ENCODE assay signal across 15 cellular contexts in the genomic region with DNA sequence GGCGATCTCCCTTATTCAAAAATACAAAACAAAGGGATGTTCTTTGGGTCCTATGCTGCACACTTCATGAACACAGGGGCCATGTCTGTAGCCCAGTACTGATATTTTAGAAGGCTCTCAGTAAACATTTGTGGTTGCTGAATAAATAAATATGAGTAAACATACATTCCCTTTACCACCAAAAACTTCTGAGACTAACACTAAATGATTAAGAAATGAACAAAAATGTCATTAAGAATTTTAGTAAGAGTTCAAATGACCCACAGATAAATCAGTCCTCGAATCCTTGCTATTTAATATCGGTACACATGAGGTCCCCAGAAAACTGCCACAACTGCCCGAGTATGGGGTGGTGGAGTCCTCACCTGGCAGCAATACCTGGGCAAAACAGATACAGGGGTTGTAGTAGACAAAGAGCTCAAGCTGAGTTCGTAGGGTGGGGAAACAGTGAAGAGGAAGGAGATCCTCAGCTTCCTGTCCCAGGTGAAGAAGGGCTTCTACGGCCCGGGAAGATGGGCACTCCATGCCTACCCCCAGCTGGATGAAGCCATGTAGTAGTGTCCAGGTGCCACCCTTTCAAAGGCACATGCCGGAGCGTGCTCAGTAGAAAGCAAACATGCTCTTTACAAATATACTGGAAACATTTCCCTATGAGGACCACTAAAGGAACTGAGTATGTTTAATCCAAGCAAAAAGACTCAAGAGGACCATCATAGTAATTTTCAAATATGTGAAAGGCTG.
DNase-seq lines count a peak whose midpoint lies in the region; ATAC-seq and TF ChIP-seq lines count a peak whose summit lies in the region.
"Had no signal": no experiment of that assay in that cellular context is flagged by ENCODE, and none has a peak within 500 bp of the region (broad histone marks: within the 10 kb centered on the region; RNA-seq: fewer than 3 reads in every experiment).

No MANE protein-coding gene starts in this region.

- TF ChIP-seq POLR2A in HCT116 (IDR thresholded peaks at IDR 0.05; ENCODE audit: borderline replicate concordance, extremely low read depth, insufficient read depth, insufficient read length) = no peak

- H3K4me1 ChIP-seq in HCT116 (ENCODE audit: control insufficient read depth in 1 of 2, insufficient read depth in 2 of 2, low read length in 2 of 2) (peaks cover 58 to 88% of the 10 kb centered on the region in 2 experiments), neural progenitor cell (no peaks in the 10 kb centered on the region)

- no peak for TF ChIP-seq RAD21 in HCT116 (IDR thresholded peaks at IDR 0.05; ENCODE audit: low read depth)

- peak; percentile 68 for ATAC-seq in HCT116
- ATAC-seq in left lobe of liver = peak; percentile 25
- ATAC-seq in GM21786 (IDR thresholded peaks at IDR 0.05; ENCODE audit: unreplicated experiment) = no peak

- H3K27ac Mint-ChIP-seq in neural progenitor cell = no peak overlapping the region
- H3K27ac Mint-ChIP-seq: B cell; CD4-positive, alpha-beta T cell; H9; IgD-negative memory B cell had no signal

- H2AFZ ChIP-seq in HCT116 (ENCODE audit: low read depth, low read length, poor library complexity, severe bottlenecking) (no peak overlapping the region), neural progenitor cell (replicated peaks) (peak overlapping the region; percentile 30)

- H3K9me3 ChIP-seq in HCT116 (ENCODE audit: control insufficient read depth in 1 of 2, insufficient read depth in 1 of 2, low read depth in 1 of 2, low read length in 2 of 2) = no peaks in the 10 kb centered on the region
- no peaks in the 10 kb centered on the region for H3K9me3 ChIP-seq in neural progenitor cell (ENCODE audit: low read depth)

- CTCF ChIA-PET in HCT116 (lab: Charles Lee) = no interaction called here

- no peaks in the 10 kb centered on the region for H3K9me2 ChIP-seq in HCT116 (ENCODE audit: insufficient read depth)

- H3K79me2 ChIP-seq in HCT116 (ENCODE audit: insufficient read depth, low read length) (no peaks in the 10 kb centered on the region), neural progenitor cell (ENCODE audit: low read depth) (no peaks in the 10 kb centered on the region)

- H3K36me3 ChIP-seq in HCT116 (ENCODE audit: control insufficient read depth in 1 of 2, insufficient read depth in 2 of 2, low read length in 2 of 2) (no peaks in the 10 kb centered on the region), neural progenitor cell (no peaks in the 10 kb centered on the region)

- DNase-seq in DMS53 (lab: John Stamatoyannopoulos, UW) (peak; percentile 62), HCT116 (ENCODE audit: low read depth, low spot score) (no peak), left lobe of liver (ENCODE audit: low spot score) (no peak), neural progenitor cell (ENCODE audit: low spot score) (no peak), mesenteric fat pad (ENCODE audit: low spot score) (no peak), EL (no peak)
- DNase-seq: CD4-positive, alpha-beta T cell; DND-41; GF-D8; GOT3; H9; KG1 had no signal

- TF ChIP-seq CTCF in HCT116 (IDR thresholded peaks at IDR 0.05 in 2 of 3, conservative IDR thresholded peaks at IDR 0.05 in 1 of 3; ENCODE audit: borderline replicate concordance in 1 of 3, insufficient read depth in 1 of 3, low read depth in 2 of 3, low read length in 2 of 3) = no peak
- TF ChIP-seq CTCF in neural progenitor cell (IDR thresholded peaks at IDR 0.05) = no peak

- no peaks in the 10 kb centered on the region for H3K9me3 Mint-ChIP-seq in neural progenitor cell
- H3K9me3 Mint-ChIP-seq: CD4-positive, alpha-beta T cell; H9; IgD-negative memory B cell had no signal

- intact Hi-C loops in HCT116 (cut with micrococcal nuclease) = no loop called here

- no peaks in the 10 kb centered on the region for H3F3A ChIP-seq in neural progenitor cell (ENCODE audit: low read depth)

- RAD21 ChIA-PET in HCT116 (lab: Charles Lee; ENCODE audit: low non-redundant PET in 1 of 2, low total read pairs in 2 of 2, uncharacterized antibody in 2 of 2, unreplicated experiment in 2 of 2) = interaction anchor here (0.7 to 1.3 kb wide), 3 partner anchors 16 to 238 kb away, joined by 4 to 8 read pairs (median 4); no protein-coding TSS in a partner anchor

- H3K36me3 Mint-ChIP-seq in neural progenitor cell = no peaks in the 10 kb centered on the region
- H3K36me3 Mint-ChIP-seq: IgD-negative memory B cell had no signal

- no peak overlapping the region for H3K4me3 Mint-ChIP-seq in neural progenitor cell
- H3K4me3 Mint-ChIP-seq: B cell; CD4-positive, alpha-beta T cell; H9; IgD-negative memory B cell had no signal

- H4K20me1 ChIP-seq in HCT116 (ENCODE audit: insufficient read depth) (no peaks in the 10 kb centered on the region), neural progenitor cell (ENCODE audit: low read depth) (no peaks in the 10 kb centered on the region)

- BruUV-seq in HCT116 (replicated peaks; lab: Mats Ljungman, UMichigan) = TSS peak; percentile 87

- H3K4me3 ChIP-seq in HCT116 (replicated peaks in 1 of 2; ENCODE audit: low read depth in 1 of 2, low read length in 2 of 2) (peak overlapping the region in 1 of 2 experiments; percentile 8; a peak in 1 of 4 replicates), neural progenitor cell (no peak overlapping the region)

- H3K27me3 Mint-ChIP-seq in neural progenitor cell (ENCODE audit: insufficient read depth, low read depth) = no peaks in the 10 kb centered on the region
- H3K27me3 Mint-ChIP-seq: CD4-positive, alpha-beta T cell had no signal

- H3K4me2 ChIP-seq in HCT116 (ENCODE audit: low read length) (peak overlapping the region; percentile 59), neural progenitor cell (no peak overlapping the region)

- H3K27me3 ChIP-seq in HCT116 (ENCODE audit: insufficient read depth, low read length) (no peaks in the 10 kb centered on the region), neural progenitor cell (no peaks in the 10 kb centered on the region)

- POLR2A ChIA-PET in HCT116 (lab: Charles Lee) = interaction anchor here (0.7 to 1.9 kb wide), 6 partner anchors 10 to 1422 kb away, joined by 4 to 20 read pairs (median 5); a partner anchor contains a TSS

- H3K9ac ChIP-seq in HCT116 (ENCODE audit: low read length) (peak overlapping the region; percentile 42), neural progenitor cell (no peak overlapping the region)

- H3K27ac ChIP-seq in HCT116 (ENCODE audit: low read depth, low read length) (peak overlapping the region; percentile 87), neural progenitor cell (no peak overlapping the region)

- H3K4me1 Mint-ChIP-seq in neural progenitor cell = no peaks in the 10 kb centered on the region
- H3K4me1 Mint-ChIP-seq: B cell, H9, IgD-negative memory B cell had no signal

TF ChIP-seq in HCT116, 20 proteins besides CTCF, POLR2A, EP300 and RAD21 (continues in another document):
- TF ChIP-seq SRF (IDR thresholded peaks at IDR 0.05; ENCODE audit: low read depth) = 0 out of 2 replicates have a peak, but pooled peaks have one; percentile 45
- TF ChIP-seq, protein P1, sequence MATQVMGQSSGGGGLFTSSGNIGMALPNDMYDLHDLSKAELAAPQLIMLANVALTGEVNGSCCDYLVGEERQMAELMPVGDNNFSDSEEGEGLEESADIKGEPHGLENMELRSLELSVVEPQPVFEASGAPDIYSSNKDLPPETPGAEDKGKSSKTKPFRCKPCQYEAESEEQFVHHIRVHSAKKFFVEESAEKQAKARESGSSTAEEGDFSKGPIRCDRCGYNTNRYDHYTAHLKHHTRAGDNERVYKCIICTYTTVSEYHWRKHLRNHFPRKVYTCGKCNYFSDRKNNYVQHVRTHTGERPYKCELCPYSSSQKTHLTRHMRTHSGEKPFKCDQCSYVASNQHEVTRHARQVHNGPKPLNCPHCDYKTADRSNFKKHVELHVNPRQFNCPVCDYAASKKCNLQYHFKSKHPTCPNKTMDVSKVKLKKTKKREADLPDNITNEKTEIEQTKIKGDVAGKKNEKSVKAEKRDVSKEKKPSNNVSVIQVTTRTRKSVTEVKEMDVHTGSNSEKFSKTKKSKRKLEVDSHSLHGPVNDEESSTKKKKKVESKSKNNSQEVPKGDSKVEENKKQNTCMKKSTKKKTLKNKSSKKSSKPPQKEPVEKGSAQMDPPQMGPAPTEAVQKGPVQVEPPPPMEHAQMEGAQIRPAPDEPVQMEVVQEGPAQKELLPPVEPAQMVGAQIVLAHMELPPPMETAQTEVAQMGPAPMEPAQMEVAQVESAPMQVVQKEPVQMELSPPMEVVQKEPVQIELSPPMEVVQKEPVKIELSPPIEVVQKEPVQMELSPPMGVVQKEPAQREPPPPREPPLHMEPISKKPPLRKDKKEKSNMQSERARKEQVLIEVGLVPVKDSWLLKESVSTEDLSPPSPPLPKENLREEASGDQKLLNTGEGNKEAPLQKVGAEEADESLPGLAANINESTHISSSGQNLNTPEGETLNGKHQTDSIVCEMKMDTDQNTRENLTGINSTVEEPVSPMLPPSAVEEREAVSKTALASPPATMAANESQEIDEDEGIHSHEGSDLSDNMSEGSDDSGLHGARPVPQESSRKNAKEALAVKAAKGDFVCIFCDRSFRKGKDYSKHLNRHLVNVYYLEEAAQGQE (IDR thresholded peaks at IDR 0.05; ENCODE audit: low read depth) = no peak
- TF ChIP-seq SIN3A (IDR thresholded peaks at IDR 0.05; ENCODE audit: low read depth) = no peak
- TF ChIP-seq FOSL1 (IDR thresholded peaks at IDR 0.05; ENCODE audit: low read depth) = no peak
- TF ChIP-seq, protein P2, sequence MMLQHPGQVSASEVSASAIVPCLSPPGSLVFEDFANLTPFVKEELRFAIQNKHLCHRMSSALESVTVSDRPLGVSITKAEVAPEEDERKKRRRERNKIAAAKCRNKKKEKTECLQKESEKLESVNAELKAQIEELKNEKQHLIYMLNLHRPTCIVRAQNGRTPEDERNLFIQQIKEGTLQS (IDR thresholded peaks at IDR 0.05) = no peak
- no peak for TF ChIP-seq ELF1 (IDR thresholded peaks at IDR 0.05; ENCODE audit: borderline replicate concordance, low read depth)
- TF ChIP-seq YY1 (IDR thresholded peaks at IDR 0.05; ENCODE audit: extremely low read depth, insufficient replicate concordance, low read depth, low read length) = no peak
- no peak for TF ChIP-seq ZFX (IDR thresholded peaks at IDR 0.05)
- TF ChIP-seq EZH2phosphoT487 (IDR thresholded peaks at IDR 0.05; ENCODE audit: borderline replicate concordance) = no peak
- TF ChIP-seq, protein P3, sequence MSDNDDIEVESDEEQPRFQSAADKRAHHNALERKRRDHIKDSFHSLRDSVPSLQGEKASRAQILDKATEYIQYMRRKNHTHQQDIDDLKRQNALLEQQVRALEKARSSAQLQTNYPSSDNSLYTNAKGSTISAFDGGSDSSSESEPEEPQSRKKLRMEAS (IDR thresholded peaks at IDR 0.05) = peak; percentile 81
- TF ChIP-seq SP1 (IDR thresholded peaks at IDR 0.05; ENCODE audit: low read depth) = no peak
- TF ChIP-seq POLR2AphosphoS5 (IDR thresholded peaks at IDR 0.05; ENCODE audit: low read depth, low read length) = no peak
- no peak for TF ChIP-seq EGR1 (IDR thresholded peaks at IDR 0.05; ENCODE audit: low read depth)
